8 cellular contexts compared by ENCODE assay signal in the genomic region with DNA sequence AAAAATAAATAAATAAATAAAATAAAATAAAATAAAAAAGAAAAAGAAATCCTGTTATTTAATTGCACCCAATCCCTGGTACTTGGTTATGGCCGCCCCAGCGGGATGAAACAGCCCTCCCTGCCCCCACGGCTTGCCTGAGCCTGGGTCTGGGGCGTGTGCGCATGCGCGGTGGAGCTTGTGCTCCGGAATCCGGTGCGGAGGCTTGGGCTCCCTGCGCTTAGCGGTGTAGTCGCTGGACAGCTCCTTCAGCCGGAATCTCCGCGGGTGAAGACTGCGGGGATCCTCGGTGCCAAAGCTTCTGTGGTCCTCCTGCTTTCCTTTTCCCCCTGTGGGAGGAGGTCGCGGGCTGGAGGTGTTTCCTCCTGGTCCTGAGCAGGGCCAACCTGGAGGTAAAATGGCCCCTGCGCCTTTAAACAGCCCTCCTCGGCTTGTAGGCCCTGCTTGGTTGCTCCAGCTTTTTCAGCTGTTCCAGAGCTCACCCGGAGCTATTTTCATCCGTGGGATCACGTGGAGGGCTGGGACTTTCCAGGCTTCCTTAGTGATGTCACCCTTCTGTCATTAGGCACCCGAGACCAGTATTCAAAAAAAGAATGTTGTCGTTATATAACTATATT. TPM values are rescaled to one million over a fixed set of nuclear protein-coding genes. Genes with fewer than 3 reads are reported as not detected.
DNase-seq lines count a peak whose midpoint lies in the region; ATAC-seq, FAIRE-seq and TF ChIP-seq lines count a peak whose summit lies in the region.

A gene with protein sequence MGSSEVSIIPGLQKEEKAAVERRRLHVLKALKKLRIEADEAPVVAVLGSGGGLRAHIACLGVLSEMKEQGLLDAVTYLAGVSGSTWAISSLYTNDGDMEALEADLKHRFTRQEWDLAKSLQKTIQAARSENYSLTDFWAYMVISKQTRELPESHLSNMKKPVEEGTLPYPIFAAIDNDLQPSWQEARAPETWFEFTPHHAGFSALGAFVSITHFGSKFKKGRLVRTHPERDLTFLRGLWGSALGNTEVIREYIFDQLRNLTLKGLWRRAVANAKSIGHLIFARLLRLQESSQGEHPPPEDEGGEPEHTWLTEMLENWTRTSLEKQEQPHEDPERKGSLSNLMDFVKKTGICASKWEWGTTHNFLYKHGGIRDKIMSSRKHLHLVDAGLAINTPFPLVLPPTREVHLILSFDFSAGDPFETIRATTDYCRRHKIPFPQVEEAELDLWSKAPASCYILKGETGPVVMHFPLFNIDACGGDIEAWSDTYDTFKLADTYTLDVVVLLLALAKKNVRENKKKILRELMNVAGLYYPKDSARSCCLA (minus strand): TSS at position 468 of the 617 bp plus-strand sequence. CDS start 4,288 bp downstream, outside the sequence.

- no peak for TF ChIP-seq RAD21 in A549 (conservative IDR thresholded peaks at IDR 0.05 in 1 of 2, IDR thresholded peaks at IDR 0.05 in 1 of 2)

- peak within 1 kb of the TSS; percentile 87 to 92 for H3K27ac ChIP-seq in A549

- peaks cover 7 to 18% (median 15%) of the 10 kb centered on the region in 3 donors for H3K4me1 Mint-ChIP-seq in IgD-negative memory B cell
- H3K4me1 Mint-ChIP-seq in activated T-cell treated with anti-CD3 and anti-CD28 coated beads, Interleukin-2, amount 50 U/mL, for 24 hours (ENCODE audit: low read depth) = peaks cover 16% of the 10 kb centered on the region

- TF ChIP-seq EP300 in A549 (IDR thresholded peaks at IDR 0.05) = no peak

- peak within 1 kb of the TSS; percentile 83 to 93 (median 90) for H3K4me3 Mint-ChIP-seq in IgD-negative memory B cell
- H3K4me3 Mint-ChIP-seq in activated T-cell treated with anti-CD3 and anti-CD28 coated beads, Interleukin-2, amount 50 U/mL, for 24 hours = peak within 1 kb of the TSS; percentile 87

- TF ChIP-seq POLR2A in A549 (IDR thresholded peaks at IDR 0.05; ENCODE audit: low read length) (peak; percentile 89), GM18951 (IDR thresholded peaks at IDR 0.05; ENCODE audit: extremely low read depth, insufficient read depth, insufficient read length) (peak; percentile 82), erythroblast (IDR thresholded peaks at IDR 0.05; ENCODE audit: low read length) (peak; percentile 41)

- ATAC-seq in A549 = peak; percentile 80 to 83

- H3K4me2 ChIP-seq in A549 = peak within 1 kb of the TSS; percentile 77

- TF ChIP-seq CTCF in A549 (IDR thresholded peaks at IDR 0.05) = no peak

- peak within 1 kb of the TSS; percentile 48 for H3K4me3 ChIP-seq in A549

- no peaks in the 10 kb centered on the region for H3K9me3 ChIP-seq in A549

- POLR2A ChIA-PET in A549 (lab: Yijun Ruan, JAX) = interaction anchor here (0.6 to 1.8 kb wide), 18 partner anchors 8 to 358 kb away, joined by 3 to 10 read pairs (median 4); a partner anchor contains a TSS

- CTCF ChIA-PET in A549 (lab: Yijun Ruan, JAX) = interaction anchor here (0.8 to 15.6 kb wide), 10 partner anchors 9 to 281 kb away, joined by 3 to 281 read pairs (median 4); a partner anchor contains a TSS

- H3K27me3 Mint-ChIP-seq in IgD-negative memory B cell = no peaks in the 10 kb centered on the region
- no peaks in the 10 kb centered on the region for H3K27me3 Mint-ChIP-seq in activated T-cell treated with anti-CD3 and anti-CD28 coated beads, Interleukin-2, amount 50 U/mL, for 24 hours

- FAIRE-seq in A549 (lab: Jason Lieb, UNC) = no peak

- peaks cover 3% of the 10 kb centered on the region for H3K36me3 Mint-ChIP-seq in IgD-negative memory B cell
- peaks cover 16% of the 10 kb centered on the region for H3K36me3 Mint-ChIP-seq in activated T-cell treated with anti-CD3 and anti-CD28 coated beads, Interleukin-2, amount 50 U/mL, for 24 hours (ENCODE audit: low read depth)

- WGBS in A549 (ENCODE audit: missing lambda C conversion rate) = under 1% methylated on average over 27 of the region's 27 CpGs

- peak; percentile 94 to 100 for DNase-seq in A549 (ENCODE audit: low read depth in 1 of 2, low spot score in 1 of 2)
- DNase-seq in OCI-M2 (lab: John Stamatoyannopoulos, UW; ENCODE audit: unreplicated experiment) = peak; percentile 79
- DNase-seq in activated T-cell treated with anti-CD3 and anti-CD28 coated beads, Interleukin-2, amount 50 U/mL, for 24 hours = peak; percentile 90
- DNase-seq in erythroblast (lab: John Stamatoyannopoulos, UW) = peak; percentile 85 to 90
- DNase-seq in mucosa of gallbladder (ENCODE audit: low spot score) = peak; percentile 86
- peak; percentile 63 to 67 for DNase-seq in stimulated activated CD8-positive, alpha-beta memory T cell treated with anti-CD3 and anti-CD28 coated beads, Interleukin-4, amount 100 ng/mL, for 1 hour (ENCODE audit: low read depth in 2 of 2, low spot score in 1 of 2)

- no peaks in the 10 kb centered on the region for H3K9me3 Mint-ChIP-seq in IgD-negative memory B cell
- H3K9me3 Mint-ChIP-seq in activated T-cell treated with anti-CD3 and anti-CD28 coated beads, Interleukin-2, amount 50 U/mL, for 24 hours = no peaks in the 10 kb centered on the region

- in situ Hi-C loops in GM18951 (cut with MboI; ENCODE audit: low sequenced_read_pairs, unreplicated experiment) = no loop called here

- peak within 1 kb of the TSS; percentile 92 to 97 (median 93) for H3K27ac Mint-ChIP-seq in IgD-negative memory B cell
- peak within 1 kb of the TSS; percentile 94 for H3K27ac Mint-ChIP-seq in activated T-cell treated with anti-CD3 and anti-CD28 coated beads, Interleukin-2, amount 50 U/mL, for 24 hours

- peaks cover 15% of the 10 kb centered on the region for H3K4me1 ChIP-seq in A549

TF ChIP-seq in A549, 52 proteins besides CTCF, POLR2A, EP300 and RAD21 (continues in another document):
- TF ChIP-seq, protein P1, sequence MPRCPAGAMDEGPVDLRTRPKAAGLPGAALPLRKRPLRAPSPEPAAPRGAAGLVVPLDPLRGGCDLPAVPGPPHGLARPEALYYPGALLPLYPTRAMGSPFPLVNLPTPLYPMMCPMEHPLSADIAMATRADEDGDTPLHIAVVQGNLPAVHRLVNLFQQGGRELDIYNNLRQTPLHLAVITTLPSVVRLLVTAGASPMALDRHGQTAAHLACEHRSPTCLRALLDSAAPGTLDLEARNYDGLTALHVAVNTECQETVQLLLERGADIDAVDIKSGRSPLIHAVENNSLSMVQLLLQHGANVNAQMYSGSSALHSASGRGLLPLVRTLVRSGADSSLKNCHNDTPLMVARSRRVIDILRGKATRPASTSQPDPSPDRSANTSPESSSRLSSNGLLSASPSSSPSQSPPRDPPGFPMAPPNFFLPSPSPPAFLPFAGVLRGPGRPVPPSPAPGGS (IDR thresholded peaks at IDR 0.05) = peak; percentile 66; the same call in 1 of the 3 replicates
- no peak for TF ChIP-seq CHD2 (IDR thresholded peaks at IDR 0.05; ENCODE audit: low read length, partially characterized antibody)
- no peak for TF ChIP-seq RCOR1 (IDR thresholded peaks at IDR 0.05; ENCODE audit: low read depth, low read length)
- TF ChIP-seq KDM1A (IDR thresholded peaks at IDR 0.05; ENCODE audit: low read depth) = no peak
- TF ChIP-seq, protein P2, sequence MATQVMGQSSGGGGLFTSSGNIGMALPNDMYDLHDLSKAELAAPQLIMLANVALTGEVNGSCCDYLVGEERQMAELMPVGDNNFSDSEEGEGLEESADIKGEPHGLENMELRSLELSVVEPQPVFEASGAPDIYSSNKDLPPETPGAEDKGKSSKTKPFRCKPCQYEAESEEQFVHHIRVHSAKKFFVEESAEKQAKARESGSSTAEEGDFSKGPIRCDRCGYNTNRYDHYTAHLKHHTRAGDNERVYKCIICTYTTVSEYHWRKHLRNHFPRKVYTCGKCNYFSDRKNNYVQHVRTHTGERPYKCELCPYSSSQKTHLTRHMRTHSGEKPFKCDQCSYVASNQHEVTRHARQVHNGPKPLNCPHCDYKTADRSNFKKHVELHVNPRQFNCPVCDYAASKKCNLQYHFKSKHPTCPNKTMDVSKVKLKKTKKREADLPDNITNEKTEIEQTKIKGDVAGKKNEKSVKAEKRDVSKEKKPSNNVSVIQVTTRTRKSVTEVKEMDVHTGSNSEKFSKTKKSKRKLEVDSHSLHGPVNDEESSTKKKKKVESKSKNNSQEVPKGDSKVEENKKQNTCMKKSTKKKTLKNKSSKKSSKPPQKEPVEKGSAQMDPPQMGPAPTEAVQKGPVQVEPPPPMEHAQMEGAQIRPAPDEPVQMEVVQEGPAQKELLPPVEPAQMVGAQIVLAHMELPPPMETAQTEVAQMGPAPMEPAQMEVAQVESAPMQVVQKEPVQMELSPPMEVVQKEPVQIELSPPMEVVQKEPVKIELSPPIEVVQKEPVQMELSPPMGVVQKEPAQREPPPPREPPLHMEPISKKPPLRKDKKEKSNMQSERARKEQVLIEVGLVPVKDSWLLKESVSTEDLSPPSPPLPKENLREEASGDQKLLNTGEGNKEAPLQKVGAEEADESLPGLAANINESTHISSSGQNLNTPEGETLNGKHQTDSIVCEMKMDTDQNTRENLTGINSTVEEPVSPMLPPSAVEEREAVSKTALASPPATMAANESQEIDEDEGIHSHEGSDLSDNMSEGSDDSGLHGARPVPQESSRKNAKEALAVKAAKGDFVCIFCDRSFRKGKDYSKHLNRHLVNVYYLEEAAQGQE (IDR thresholded peaks at IDR 0.05) = peak; percentile 85
- peak; percentile 73; the same call in 1 of the 2 replicates for TF ChIP-seq PHF8 (IDR thresholded peaks at IDR 0.05; ENCODE audit: borderline replicate concordance, low read depth)
- no peak for TF ChIP-seq MAZ (IDR thresholded peaks at IDR 0.05; ENCODE audit: borderline replicate concordance, low read depth, low read length)
- TF ChIP-seq MAFK (IDR thresholded peaks at IDR 0.05; ENCODE audit: partially characterized antibody) = no peak
- TF ChIP-seq, protein P3, sequence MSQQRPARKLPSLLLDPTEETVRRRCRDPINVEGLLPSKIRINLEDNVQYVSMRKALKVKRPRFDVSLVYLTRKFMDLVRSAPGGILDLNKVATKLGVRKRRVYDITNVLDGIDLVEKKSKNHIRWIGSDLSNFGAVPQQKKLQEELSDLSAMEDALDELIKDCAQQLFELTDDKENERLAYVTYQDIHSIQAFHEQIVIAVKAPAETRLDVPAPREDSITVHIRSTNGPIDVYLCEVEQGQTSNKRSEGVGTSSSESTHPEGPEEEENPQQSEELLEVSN (IDR thresholded peaks at IDR 0.05; ENCODE audit: borderline replicate concordance, low read depth) = 0 out of 2 replicates have a peak, but pooled peaks have one; percentile 23
- TF ChIP-seq ZSCAN20 (CRISPR knock-in tag; IDR thresholded peaks at IDR 0.05) = no peak
- peak in 1 of 2 experiments; percentile 60; a peak in 3 of 5 replicates for TF ChIP-seq JUN (IDR thresholded peaks at IDR 0.05)

RNA-seq across cellular contexts. Expression of the gene that starts here (rescaled TPM):
- polyA plus RNA-seq in A549 (2011; rRNA removed) = 2.1 and 2.8 TPM in 2 replicates
- polyA plus RNA-seq in A549 (2012; cell fraction: cytosol; rRNA removed) = 1.2 and 1.4 TPM in 2 replicates
- 5.8 and 10.7 TPM in 2 replicates for polyA plus RNA-seq in A549 (2012; cell fraction: nucleus; rRNA removed)
- 1.4 to 3.7 TPM (median 2.6 TPM) in 3 replicates for polyA plus RNA-seq in A549 (2017; fragmentation: RNase III; extraction: RNeasy Plus Mini Kit Qiagen cat#74134 plus additional on column Dnase treatment)
- polyA minus RNA-seq in A549 (2011; rRNA and poly(A)+ RNA removed) = 2.7 and 3.2 TPM in 2 replicates
- polyA plus RNA-seq in IgD-negative memory B cell = 2.4 TPM
- total RNA-seq in mucosa of gallbladder = 10.0 TPM

Comparison
In these comparisons a context has a peak if more than half of its experiments do, and no peak if none do; other contexts are left out.
1. Peak in every context shown above with its lines: DNase-seq, ATAC-seq, H3K4me3 ChIP-seq and H3K27ac ChIP-seq.